8 cellular contexts compared by ENCODE assay signal in genomic region chr21:33238565-33239255, GRCh38. TPM values are rescaled to one million over a fixed set of nuclear protein-coding genes. Genes with fewer than 3 reads are reported as not detected.
A peak's percentile ranks its signal among the peaks of the same experiment; 100 is the strongest.
DNase-seq lines count a peak whose midpoint lies in the region; ATAC-seq and TF ChIP-seq lines count a peak whose summit lies in the region.

No MANE protein-coding gene starts in this region.

- H3K36me3 Mint-ChIP-seq in activated naive CD8-positive, alpha-beta T cell treated with anti-CD3 and anti-CD28 coated beads for 36 hours, result peaks cover 54% of the 10 kb centered on the region
- H3K36me3 Mint-ChIP-seq in Caco-2 (ENCODE audit: insufficient read depth, unreplicated experiment), result peaks cover 49% of the 10 kb centered on the region

- H3K27me3 Mint-ChIP-seq in activated naive CD8-positive, alpha-beta T cell treated with anti-CD3 and anti-CD28 coated beads for 36 hours, result no peaks in the 10 kb centered on the region
- H3K27me3 Mint-ChIP-seq in Caco-2 (ENCODE audit: insufficient read depth, unreplicated experiment), result no peaks in the 10 kb centered on the region

- H3K9me3 ChIP-seq in HAP-1, result peaks cover 3% of the 10 kb centered on the region; the same call in 1 of the 2 replicates
- no peaks in the 10 kb centered on the region for H3K9me3 ChIP-seq in Caco-2

- peaks cover 3% of the 10 kb centered on the region; the same call in 1 of the 2 replicates for H3K36me3 ChIP-seq in HAP-1 (replicated peaks)
- no peaks in the 10 kb centered on the region for H3K36me3 ChIP-seq in Caco-2 (ENCODE audit: control insufficient read depth, insufficient read depth, low read length)

- H3K4me1 ChIP-seq in HAP-1, result no peaks in the 10 kb centered on the region
- peaks cover 16% of the 10 kb centered on the region for H3K4me1 ChIP-seq in Caco-2

- no peak for TF ChIP-seq POLR2A in erythroblast (IDR thresholded peaks at IDR 0.05; ENCODE audit: low read length)

- H3K4me3 ChIP-seq in HAP-1, result no peak overlapping the region
- no peak overlapping the region for H3K4me3 ChIP-seq in Caco-2 (ENCODE audit: low read depth, low read length)

- no peaks in the 10 kb centered on the region for H3K27me3 ChIP-seq in HAP-1 (ENCODE audit: low read depth)
- H3K27me3 ChIP-seq in Caco-2 (replicated peaks; ENCODE audit: control insufficient read depth, insufficient read depth, low read length), result no peaks in the 10 kb centered on the region

- DNase-seq in GM10248 (ENCODE audit: extremely low spot score) (peak; percentile 70), HAP-1 (ENCODE audit: low spot score in 2 of 2) (no peak), erythroblast (lab: John Stamatoyannopoulos, UW) (no peak), head of caudate nucleus (no peak), Caco-2 (no peak)
- DNase-seq in activated naive CD8-positive, alpha-beta T cell treated with anti-CD3 and anti-CD28 coated beads for 36 hours, result no peak

- intact Hi-C loops in head of caudate nucleus (cut with DNase I), result no loop called here
- intact Hi-C loops in Caco-2 (cut with micrococcal nuclease; ENCODE audit: unreplicated experiment), result no loop called here

- peak; percentile 67 for ATAC-seq in GM19467 (IDR thresholded peaks at IDR 0.05; ENCODE audit: unreplicated experiment)
- ATAC-seq in HG03439 (IDR thresholded peaks at IDR 0.05; ENCODE audit: unreplicated experiment), result peak; percentile 81

- in situ Hi-C loops in HAP-1 (cut with MboI; ENCODE audit: low sequenced_read_pairs), result no loop called here

- H3K27ac Mint-ChIP-seq in activated naive CD8-positive, alpha-beta T cell treated with anti-CD3 and anti-CD28 coated beads for 36 hours, result peak overlapping the region; percentile 90
- H3K27ac Mint-ChIP-seq in Caco-2 (ENCODE audit: unreplicated experiment), result no peak overlapping the region

- POLR2A ChIA-PET in GM10248 (lab: Yijun Ruan, JAX), result interaction anchor here (0.6 to 1.2 kb wide), 4 partner anchors 28 to 555 kb away, joined by 3 read pairs; partner anchors contain the start of gene IL10RB
- POLR2A ChIA-PET in Caco-2 (lab: Charles Lee), result no interaction called here

- peaks cover 1% of the 10 kb centered on the region for H3K9me3 Mint-ChIP-seq in activated naive CD8-positive, alpha-beta T cell treated with anti-CD3 and anti-CD28 coated beads for 36 hours
- no peaks in the 10 kb centered on the region for H3K9me3 Mint-ChIP-seq in Caco-2 (ENCODE audit: unreplicated experiment)

- CTCF ChIA-PET in GM10248 (lab: Yijun Ruan, JAX) (interaction anchor here (0.8 to 2.5 kb wide), 10 partner anchors 11 to 124 kb away, joined by 3 to 13 read pairs (median 4); partner anchors contain the start of gene IFNAR1), Caco-2 (lab: Charles Lee) (interaction anchor here (1.8 kb wide), 1 partner anchor 39 kb away, joined by 4 read pairs; no protein-coding TSS in a partner anchor)

- TF ChIP-seq CTCF in GM10248 (IDR thresholded peaks at IDR 0.05; ENCODE audit: control extremely low read depth, extremely low read depth, low read depth, missing control alignments), result no peak
- no peak for TF ChIP-seq CTCF in Caco-2 (IDR thresholded peaks at IDR 0.05; ENCODE audit: insufficient read depth in 1 of 2, low read depth in 1 of 2, low read length in 1 of 2, severe bottlenecking in 1 of 2, unreplicated experiment in 1 of 2)

- peaks cover 74% of the 10 kb centered on the region for H3K4me1 Mint-ChIP-seq in activated naive CD8-positive, alpha-beta T cell treated with anti-CD3 and anti-CD28 coated beads for 36 hours
- H3K4me1 Mint-ChIP-seq in Caco-2 (ENCODE audit: low read depth, unreplicated experiment), result peaks cover 20% of the 10 kb centered on the region

- no TSS peak for BruUV-seq in Caco-2 (replicated peaks; lab: Mats Ljungman, UMichigan)

- H3K4me3 Mint-ChIP-seq in activated naive CD8-positive, alpha-beta T cell treated with anti-CD3 and anti-CD28 coated beads for 36 hours, result peak overlapping the region; percentile 56
- no peak overlapping the region for H3K4me3 Mint-ChIP-seq in Caco-2 (ENCODE audit: unreplicated experiment)

RNA-seq across cellular contexts. Expression of gene IFNAR2, which starts 9.0 kb away (rescaled TPM):
- total RNA-seq in activated naive CD8-positive, alpha-beta T cell treated with anti-CD3 and anti-CD28 coated beads for 36 hours, result 10 to 100 TPM; 36.9 to 43.7 TPM
- total RNA-seq in Caco-2 (2022), result 33.7 and 36.1 TPM in 2 replicates

RNA-seq across cellular contexts. Expression of gene IL10RB, which starts 27.5 kb away (rescaled TPM):
- total RNA-seq in activated naive CD8-positive, alpha-beta T cell treated with anti-CD3 and anti-CD28 coated beads for 36 hours, result 10 to 100 TPM; 25.3 to 25.9 TPM
- 11.7 and 13.1 TPM in 2 replicates for total RNA-seq in Caco-2 (2022)
